In the genomic region with DNA sequence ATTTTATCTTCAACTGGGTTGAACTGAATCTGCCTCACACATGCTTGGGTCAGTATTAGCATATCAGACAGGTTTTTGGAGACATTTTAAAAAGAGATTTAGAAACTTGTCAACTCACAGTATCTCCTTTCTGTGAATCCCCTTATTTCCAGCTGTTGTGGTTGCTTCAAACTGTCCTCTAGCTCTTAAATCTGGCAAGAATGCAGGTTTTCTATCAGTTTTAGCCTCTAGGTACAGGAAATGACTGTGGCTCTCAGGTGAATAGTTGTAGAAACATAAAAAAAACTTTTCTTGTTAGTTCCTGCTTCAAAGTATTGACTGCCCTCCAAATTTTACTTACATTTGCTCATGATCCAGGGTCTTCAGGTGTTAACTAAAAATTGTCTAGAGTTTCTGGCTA, we compare ENCODE assay signal across 24 cellular contexts.
"Had no signal": no experiment of that assay in that cellular context is flagged by ENCODE, and none has a peak within 500 bp of the region (broad histone marks: within the 10 kb centered on the region; RNA-seq: fewer than 3 reads in every experiment).

No MANE protein-coding gene starts in this region.

- H3K27ac Mint-ChIP-seq: memory B cell; naive B cell; natural killer cell treated with Interleukin-12 subunit alpha and Interleukin-12 subunit beta and Interleukin-15 and Interleukin-18, amount 100 ng/mL, for 72 hours; stimulated activated naive CD8-positive, alpha-beta T cell treated with anti-CD3 and anti-CD28 coated beads, Interleukin-15, amount 100 ng/mL, for 72 hours had no signal

- H3K4me1 ChIP-seq: parathyroid adenoma, prostate gland, right atrium auricular region, suprapubic skin, transverse colon, upper lobe of right lung, uterus had no signal

- H3K4me2 ChIP-seq: smooth muscle cell had no signal

- H3K9ac ChIP-seq: parathyroid adenoma had no signal

- ATAC-seq: left ventricle myocardium superior; mucosa of descending colon; natural killer cell treated with Interleukin-12 subunit alpha and Interleukin-12 subunit beta and Interleukin-15 and Interleukin-18, amount 100 ng/mL, for 72 hours; sciatic nerve; stimulated activated naive CD8-positive, alpha-beta T cell treated with anti-CD3 and anti-CD28 coated beads, Interleukin-15, amount 100 ng/mL, for 72 hours; upper lobe of right lung had no signal

- H3K9me3 ChIP-seq: mucosa of descending colon, prostate gland, right atrium auricular region, suprapubic skin, transverse colon, upper lobe of right lung, uterus had no signal

- H3K36me3 Mint-ChIP-seq: memory B cell, mesothelial cell of epicardium, naive B cell had no signal

- H3K27ac ChIP-seq: parathyroid adenoma, prostate gland, right atrium auricular region, suprapubic skin, transverse colon, upper lobe of right lung, uterus had no signal

- H3K4me3 Mint-ChIP-seq: memory B cell; mesothelial cell of epicardium; naive B cell; natural killer cell treated with Interleukin-12 subunit alpha and Interleukin-12 subunit beta and Interleukin-15 and Interleukin-18, amount 100 ng/mL, for 72 hours; neural crest cell; stimulated activated naive CD8-positive, alpha-beta T cell treated with anti-CD3 and anti-CD28 coated beads, Interleukin-15, amount 100 ng/mL, for 72 hours had no signal

- H3K27me3 Mint-ChIP-seq: memory B cell; naive B cell; natural killer cell treated with Interleukin-12 subunit alpha and Interleukin-12 subunit beta and Interleukin-15 and Interleukin-18, amount 100 ng/mL, for 72 hours; stimulated activated naive CD8-positive, alpha-beta T cell treated with anti-CD3 and anti-CD28 coated beads, Interleukin-15, amount 100 ng/mL, for 72 hours had no signal

- H3K4me1 Mint-ChIP-seq: memory B cell; naive B cell; stimulated activated naive CD8-positive, alpha-beta T cell treated with anti-CD3 and anti-CD28 coated beads, Interleukin-15, amount 100 ng/mL, for 72 hours had no signal

- H3K27me3 ChIP-seq: right atrium auricular region, suprapubic skin, transverse colon, upper lobe of right lung, uterus had no signal

- H3K36me3 ChIP-seq: prostate gland, right atrium auricular region, suprapubic skin, transverse colon, upper lobe of right lung, uterus had no signal

- H2AFZ ChIP-seq: parathyroid adenoma had no signal

- H3K9me3 Mint-ChIP-seq: mesothelial cell of epicardium; naive B cell; natural killer cell treated with Interleukin-12 subunit alpha and Interleukin-12 subunit beta and Interleukin-15 and Interleukin-18, amount 100 ng/mL, for 72 hours; neural crest cell had no signal

- DNase-seq: cortex of kidney; left ventricle myocardium superior; mucosa of descending colon; naive B cell; stimulated activated CD4-positive, alpha-beta T cell treated with anti-CD3 and anti-CD28 coated beads, Interleukin-12 subunit alpha, Interleukin-12 subunit beta, amount 100 ng/mL, for 4 hours; stimulated activated CD4-positive, alpha-beta T cell treated with anti-CD3 and anti-CD28 coated beads, Interleukin-1b, Interleukin-23, amount 100 ng/mL, for 48 hours; stimulated activated CD4-positive, alpha-beta T cell treated with anti-CD3 and anti-CD28 coated beads, Interleukin-4, amount 100 ng/mL, for 1 hour; stimulated activated CD8-positive, alpha-beta memory T cell treated with anti-CD3 and anti-CD28 coated beads, Interleukin-4, amount 100 ng/mL, for 48 hours; stimulated activated naive CD4-positive, alpha-beta T cell; stimulated activated naive CD8-positive, alpha-beta T cell treated with anti-CD3 and anti-CD28 coated beads, Interleukin-15, amount 100 ng/mL, for 72 hours; transverse colon; upper lobe of right lung; uterus had no signal

- H3K79me2 ChIP-seq: parathyroid adenoma had no signal

- H3K4me3 ChIP-seq: lung, mucosa of descending colon, prostate gland, right atrium auricular region, smooth muscle cell, suprapubic skin, transverse colon, upper lobe of right lung, uterus had no signal
